ENCODE assay signal across 8 cellular contexts in genomic region chr6:17706580-17707370, GRCh38. TPM values are rescaled to one million over a fixed set of nuclear protein-coding genes. Genes with fewer than 3 reads are reported as not detected.
A peak's percentile ranks its signal among the peaks of the same experiment; 100 is the strongest.
DNase-seq lines count a peak whose midpoint lies in the region; ATAC-seq and TF ChIP-seq lines count a peak whose summit lies in the region.

NUP153 (minus strand) TSS chr6:17706925; CDS start chr6:17706387, 538 bp downstream.

- H3K4me3 ChIP-seq in prostate gland = peak within 1 kb of the TSS; percentile 57 to 82
- H3K4me3 ChIP-seq in urinary bladder (ENCODE audit: low read depth, low read length) = peak within 1 kb of the TSS; percentile 77

- ATAC-seq in GM18498 (IDR thresholded peaks at IDR 0.05; ENCODE audit: unreplicated experiment) (peak; percentile 70), HG02938 (IDR thresholded peaks at IDR 0.05; ENCODE audit: unreplicated experiment) (peak; percentile 64), left ventricle myocardium superior (peak; percentile 90)

- peak in 2 of 4 experiments; percentile 33 for TF ChIP-seq CTCF in prostate gland (IDR thresholded peaks at IDR 0.05)

- DNase-seq in NCI-H187 (lab: John Stamatoyannopoulos, UW) (peak; percentile 96 to 99), T-helper 2 cell (peak; percentile 98 to 100 (median 99)), left ventricle myocardium superior (peak; percentile 99), prostate gland (ENCODE audit: low spot score) (peak; percentile 97)

- no peaks in the 10 kb centered on the region for H3K9me3 ChIP-seq in prostate gland

- H3K27ac ChIP-seq in angular gyrus (ENCODE audit: low read depth, low read length) (peak within 1 kb of the TSS; percentile 90), prostate gland (peak within 1 kb of the TSS; percentile 96 to 97), urinary bladder (ENCODE audit: low read depth) (peak within 1 kb of the TSS; percentile 96)

- H3K27me3 ChIP-seq in prostate gland (replicated peaks; ENCODE audit: insufficient read depth) = no peaks in the 10 kb centered on the region

- intact Hi-C loops in left ventricle myocardium superior (cut with micrococcal nuclease) = no loop called here
- intact Hi-C loops in prostate gland (cut with DNase I) = loop anchor here (5.0 kb wide), 1 partner anchor 104 kb away; the partner anchor contains the start of gene FAM8A1

- no peaks in the 10 kb centered on the region for H3K36me3 ChIP-seq in prostate gland
- no peaks in the 10 kb centered on the region for H3K36me3 ChIP-seq in urinary bladder (ENCODE audit: insufficient read depth)

- WGBS in prostate gland = under 1% methylated on average over 69 of the region's 69 CpGs
- under 1% methylated on average over 69 of the region's 69 CpGs for WGBS in urinary bladder

- no peaks in the 10 kb centered on the region for H3K4me1 ChIP-seq in prostate gland (replicated peaks)
- peaks cover 1% of the 10 kb centered on the region for H3K4me1 ChIP-seq in urinary bladder (ENCODE audit: insufficient read depth)

- TF ChIP-seq POLR2A in prostate gland (IDR thresholded peaks at IDR 0.05) = peak; percentile 93

RNA-seq across cellular contexts. Expression of gene NUP153, which starts in this region (rescaled TPM):
- total RNA-seq in left ventricle myocardium superior (24.3 TPM), prostate gland (10 to 100 TPM; 35.3 to 46.2 TPM), urinary bladder (43.6 TPM)
- 16.9 TPM for polyA plus RNA-seq in urinary bladder

Comparison
In these comparisons a context has a peak if more than half of its experiments do, and no peak if none do; other contexts are left out.
1. Peak in every context shown above with its lines: DNase-seq, ATAC-seq, H3K4me3 ChIP-seq and H3K27ac ChIP-seq.